In genomic region chr11:110119317-110119716, GRCh38 we compare ENCODE assay signal across 20 cellular contexts.
"Had no signal": no experiment of that assay in that cellular context is flagged by ENCODE, and none has a peak within 500 bp of the region (broad histone marks: within the 10 kb centered on the region; RNA-seq: fewer than 3 reads in every experiment).

No MANE protein-coding gene starts in this region.

- H3K4me2 ChIP-seq: SK-N-SH had no signal

- H3K27me3 ChIP-seq: MG63 had no signal

- H3K9ac ChIP-seq: SK-N-SH had no signal

- H3K4me3 ChIP-seq: MG63 had no signal

- H3K27ac ChIP-seq: RWPE1 had no signal

- DNase-seq: Karpas-422, KG1, MG63, NCI-H1092, NCI-H1105 treated with DMSO at 0.1 percent for 48 hours, NCI-H1417 treated with DMSO at 0.1 percent for 48 hours, NCI-H146, NCI-H1694 treated with DMSO at 0.1 percent for 48 hours, NCI-H1930, NCI-H2081, NCI-H2107, NCI-H2227 treated with DMSO at 0.1 percent for 48 hours, NCI-H524, NCI-H526 treated with DMSO at 0.1 percent for 48 hours, NCI-H774, SHP77, SK-N-SH, SW 1271 had no signal

- H3K9me3 ChIP-seq: MG63, SK-N-SH had no signal

- H3K36me3 ChIP-seq: MG63 had no signal

- FAIRE-seq: RCC 7860 had no signal
